In the genomic region with DNA sequence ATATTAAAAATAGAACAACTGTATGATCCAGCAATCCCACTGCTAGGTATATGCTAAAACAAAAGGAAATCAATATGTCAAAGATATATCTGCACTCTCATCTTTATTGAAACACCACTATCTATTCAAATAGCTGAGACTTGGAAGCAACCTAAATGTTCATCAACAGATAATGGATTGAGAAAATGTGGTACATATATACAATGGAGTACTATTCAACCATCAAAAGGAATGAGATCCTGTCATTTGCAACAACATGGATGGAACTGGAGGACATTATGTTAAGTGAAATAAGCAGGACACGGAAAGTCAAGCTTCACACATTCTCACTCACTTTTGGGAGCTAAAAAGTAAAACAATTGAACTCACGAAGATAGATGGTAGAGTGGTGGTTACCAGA, we compare ENCODE assay signal across 1 cellular context.
TF ChIP-seq lines count a peak whose summit lies in the region.

No MANE protein-coding gene starts in this region.

TF ChIP-seq in SK-N-SH, 30 proteins besides CTCF, POLR2A, EP300 and RAD21 (continued from another document):
- no peak for TF ChIP-seq PBX3 (IDR thresholded peaks at IDR 0.05)
- TF ChIP-seq, protein P1, sequence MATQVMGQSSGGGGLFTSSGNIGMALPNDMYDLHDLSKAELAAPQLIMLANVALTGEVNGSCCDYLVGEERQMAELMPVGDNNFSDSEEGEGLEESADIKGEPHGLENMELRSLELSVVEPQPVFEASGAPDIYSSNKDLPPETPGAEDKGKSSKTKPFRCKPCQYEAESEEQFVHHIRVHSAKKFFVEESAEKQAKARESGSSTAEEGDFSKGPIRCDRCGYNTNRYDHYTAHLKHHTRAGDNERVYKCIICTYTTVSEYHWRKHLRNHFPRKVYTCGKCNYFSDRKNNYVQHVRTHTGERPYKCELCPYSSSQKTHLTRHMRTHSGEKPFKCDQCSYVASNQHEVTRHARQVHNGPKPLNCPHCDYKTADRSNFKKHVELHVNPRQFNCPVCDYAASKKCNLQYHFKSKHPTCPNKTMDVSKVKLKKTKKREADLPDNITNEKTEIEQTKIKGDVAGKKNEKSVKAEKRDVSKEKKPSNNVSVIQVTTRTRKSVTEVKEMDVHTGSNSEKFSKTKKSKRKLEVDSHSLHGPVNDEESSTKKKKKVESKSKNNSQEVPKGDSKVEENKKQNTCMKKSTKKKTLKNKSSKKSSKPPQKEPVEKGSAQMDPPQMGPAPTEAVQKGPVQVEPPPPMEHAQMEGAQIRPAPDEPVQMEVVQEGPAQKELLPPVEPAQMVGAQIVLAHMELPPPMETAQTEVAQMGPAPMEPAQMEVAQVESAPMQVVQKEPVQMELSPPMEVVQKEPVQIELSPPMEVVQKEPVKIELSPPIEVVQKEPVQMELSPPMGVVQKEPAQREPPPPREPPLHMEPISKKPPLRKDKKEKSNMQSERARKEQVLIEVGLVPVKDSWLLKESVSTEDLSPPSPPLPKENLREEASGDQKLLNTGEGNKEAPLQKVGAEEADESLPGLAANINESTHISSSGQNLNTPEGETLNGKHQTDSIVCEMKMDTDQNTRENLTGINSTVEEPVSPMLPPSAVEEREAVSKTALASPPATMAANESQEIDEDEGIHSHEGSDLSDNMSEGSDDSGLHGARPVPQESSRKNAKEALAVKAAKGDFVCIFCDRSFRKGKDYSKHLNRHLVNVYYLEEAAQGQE (IDR thresholded peaks at IDR 0.05; ENCODE audit: low read depth, low read length), result no peak
